ENCODE assay signal across 8 cellular contexts in the genomic region with DNA sequence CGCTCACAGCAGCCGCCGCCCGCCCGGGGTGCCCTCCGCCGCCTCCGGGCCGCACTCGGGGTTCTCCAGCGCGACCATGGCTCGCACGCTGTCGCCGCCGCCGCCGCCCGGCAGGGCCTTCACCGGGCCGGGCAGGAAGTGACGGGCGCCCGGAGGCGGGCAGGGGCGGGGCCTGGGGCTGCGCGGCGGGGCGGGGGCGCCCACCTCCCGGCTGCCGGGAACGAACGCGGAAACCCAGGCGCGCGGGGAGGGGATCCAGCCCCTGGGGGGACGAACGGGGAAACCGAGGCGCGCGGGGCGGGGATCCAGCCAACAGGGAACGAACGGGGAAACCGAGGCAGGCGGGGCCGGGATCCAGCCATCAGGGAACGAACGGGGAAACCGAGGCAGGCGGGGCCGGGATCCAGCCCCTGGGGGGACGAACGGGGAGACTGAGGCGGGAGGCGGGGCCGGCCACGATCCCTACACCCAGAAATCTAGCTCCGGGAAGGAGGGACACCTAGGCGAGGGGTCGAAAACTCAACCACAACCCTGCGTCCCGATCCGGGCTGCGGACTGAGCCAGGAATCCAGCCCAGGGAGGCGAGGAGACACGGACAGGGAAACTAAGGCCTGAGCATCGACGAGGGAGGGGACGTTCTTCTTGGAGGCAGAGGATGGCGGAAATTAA. TPM values are rescaled to one million over a fixed set of nuclear protein-coding genes. Genes with fewer than 3 reads are reported as not detected.
DNase-seq lines count a peak whose midpoint lies in the region; ATAC-seq, FAIRE-seq and TF ChIP-seq lines count a peak whose summit lies in the region.

R3HDM4 (minus strand) TSS at position 140 of the 669 bp plus-strand sequence; CDS start at position 78, 62 bp downstream.

- H3K4me3 ChIP-seq in HCT116 (replicated peaks in 1 of 2; ENCODE audit: low read depth in 1 of 2, low read length in 2 of 2) (peak within 1 kb of the TSS; percentile 78 to 81), mucosa of descending colon (peak within 1 kb of the TSS; percentile 63)

- H3K9me3 ChIP-seq in HCT116 (ENCODE audit: control insufficient read depth in 1 of 2, insufficient read depth in 1 of 2, low read depth in 1 of 2, low read length in 2 of 2) (no peaks in the 10 kb centered on the region), mucosa of descending colon (no peaks in the 10 kb centered on the region)

- peaks cover 33% of the 10 kb centered on the region for H3K79me2 ChIP-seq in HCT116 (ENCODE audit: insufficient read depth, low read length)

- H2AFZ ChIP-seq in HCT116 (ENCODE audit: low read depth, low read length, poor library complexity, severe bottlenecking), result no peak within 1 kb of the TSS

- H3K27ac ChIP-seq in HCT116 (ENCODE audit: low read depth, low read length), result peak within 1 kb of the TSS; percentile 80
- H3K27ac ChIP-seq in epithelial cell of prostate, result peak within 1 kb of the TSS; percentile 79

- DNase-seq in D721Med (ENCODE audit: insufficient read length, low spot score) (peak; percentile 87), HCT116 (ENCODE audit: low read depth, low spot score) (no peak), NOMO-1 treated with DMSO at 0.1 percent for 48 hours (lab: John Stamatoyannopoulos, UW; ENCODE audit: unreplicated experiment) (peak; percentile 49), epithelial cell of prostate (ENCODE audit: low read depth, low spot score) (no peak), mucosa of descending colon (peak; percentile 87 to 92 (median 89))
- DNase-seq in activated T-cell treated with anti-CD3 and anti-CD28 coated beads, Interleukin-2, amount 50 U/mL, for 1 hour, result peak; percentile 90
- DNase-seq in stimulated activated CD8-positive, alpha-beta memory T cell treated with anti-CD3 and anti-CD28 coated beads, Interleukin-4, amount 100 ng/mL, for 1 hour (ENCODE audit: low read depth in 2 of 2, low spot score in 1 of 2), result peak; percentile 68 to 76

- TF ChIP-seq CTCF in D721Med (IDR thresholded peaks at IDR 0.05; ENCODE audit: insufficient read depth, missing control alignments), result no peak
- TF ChIP-seq CTCF in HCT116 (IDR thresholded peaks at IDR 0.05 in 2 of 3, conservative IDR thresholded peaks at IDR 0.05 in 1 of 3; ENCODE audit: borderline replicate concordance in 1 of 3, insufficient read depth in 1 of 3, low read depth in 2 of 3, low read length in 2 of 3), result no peak
- no peak for TF ChIP-seq CTCF in mucosa of descending colon (IDR thresholded peaks at IDR 0.05)

- TF ChIP-seq POLR2A in HCT116 (IDR thresholded peaks at IDR 0.05; ENCODE audit: borderline replicate concordance, extremely low read depth, insufficient read depth, insufficient read length), result peak; percentile 42

- H3K4me1 ChIP-seq in HCT116 (ENCODE audit: control insufficient read depth in 1 of 2, insufficient read depth in 2 of 2, low read length in 2 of 2) (peaks cover 31 to 55% of the 10 kb centered on the region in 2 experiments), mucosa of descending colon (ENCODE audit: low read depth) (peaks cover 48% of the 10 kb centered on the region)

- no peak for TF ChIP-seq RAD21 in HCT116 (IDR thresholded peaks at IDR 0.05; ENCODE audit: low read depth)

- H4K20me1 ChIP-seq in HCT116 (ENCODE audit: insufficient read depth), result peaks cover 4% of the 10 kb centered on the region; the same call in 1 of the 2 replicates

- H3K27me3 ChIP-seq in HCT116 (ENCODE audit: insufficient read depth, low read length), result no peaks in the 10 kb centered on the region

- BruUV-seq in HCT116 (replicated peaks; lab: Mats Ljungman, UMichigan), result TSS peak; percentile 74

- CTCF ChIA-PET in HCT116 (lab: Charles Lee), result no interaction called here

- no peak for FAIRE-seq in D721Med (lab: Jason Lieb, UNC)

- peak within 1 kb of the TSS; percentile 86 for H3K4me2 ChIP-seq in HCT116 (ENCODE audit: low read length)

- H3K36me3 ChIP-seq in HCT116 (ENCODE audit: control insufficient read depth in 1 of 2, insufficient read depth in 2 of 2, low read length in 2 of 2) (no peaks in the 10 kb centered on the region), mucosa of descending colon (ENCODE audit: low read depth) (no peaks in the 10 kb centered on the region)

- H3K9me2 ChIP-seq in HCT116 (ENCODE audit: insufficient read depth), result no peaks in the 10 kb centered on the region

- RAD21 ChIA-PET in HCT116 (lab: Charles Lee; ENCODE audit: low non-redundant PET in 1 of 2, low total read pairs in 2 of 2, uncharacterized antibody in 2 of 2, unreplicated experiment in 2 of 2), result no interaction called here

- ATAC-seq in HCT116, result peak; percentile 57
- peak; percentile 72 for ATAC-seq in mucosa of descending colon
- no peak for ATAC-seq in GM19328 (IDR thresholded peaks at IDR 0.05; ENCODE audit: unreplicated experiment)

- intact Hi-C loops in HCT116 (cut with micrococcal nuclease), result no loop called here
- intact Hi-C loops in mucosa of descending colon (cut with DNase I, micrococcal nuclease), result no loop called here

- H3K9ac ChIP-seq in HCT116 (ENCODE audit: low read length), result peak within 1 kb of the TSS; percentile 88

- POLR2A ChIA-PET in HCT116 (lab: Charles Lee), result no interaction called here

TF ChIP-seq in HCT116, 20 proteins besides CTCF, POLR2A, EP300 and RAD21:
- TF ChIP-seq POLR2AphosphoS5 (IDR thresholded peaks at IDR 0.05; ENCODE audit: low read depth, low read length) (peak; percentile 72), ZFX (IDR thresholded peaks at IDR 0.05) (peak; percentile 61; the same call in 1 of the 2 replicates), YY1 (IDR thresholded peaks at IDR 0.05; ENCODE audit: extremely low read depth, insufficient replicate concordance, low read depth, low read length) (no peak), EGR1 (IDR thresholded peaks at IDR 0.05; ENCODE audit: low read depth) (no peak)
TF ChIP-seq in HCT116: peak in this region for 2.

RNA-seq across cellular contexts. Expression of gene R3HDM4, which starts in this region (rescaled TPM):
- 92.3 TPM for total RNA-seq in HCT116 (2021; ENCODE audit: unreplicated experiment)
- polyA plus RNA-seq in HCT116 (2012), result 88.5 and 90.3 TPM in 2 replicates
- 10 to 100 TPM; 52.6 to 62.6 (median 54.8) TPM for total RNA-seq in mucosa of descending colon

Comparison
In these comparisons a context has a peak if more than half of its experiments do, and no peak if none do; other contexts are left out.
1. DNase-seq: peak in D721Med (single experiment), NOMO-1 treated with DMSO at 0.1 percent for 48 hours (single experiment), activated T-cell treated with anti-CD3 and anti-CD28 coated beads, Interleukin-2, amount 50 U/mL, for 1 hour (single experiment), mucosa of descending colon (3 of 3) and stimulated activated CD8-positive, alpha-beta memory T cell treated with anti-CD3 and anti-CD28 coated beads, Interleukin-4, amount 100 ng/mL, for 1 hour (2 of 2); none in HCT116 (single experiment) and epithelial cell of prostate (single experiment).